ENCODE assay signal across 11 cellular contexts in genomic region chr1:208159542-208160258, GRCh38.
DNase-seq lines count a peak whose midpoint lies in the region; ATAC-seq, FAIRE-seq and TF ChIP-seq lines count a peak whose summit lies in the region.
"Had no signal": no experiment of that assay in that cellular context is flagged by ENCODE, and none has a peak within 500 bp of the region (broad histone marks: within the 10 kb centered on the region; RNA-seq: fewer than 3 reads in every experiment).

No MANE protein-coding gene starts in this region.

- FAIRE-seq in astrocyte (lab: Jason Lieb, UNC), result no peak

- no peaks in the 10 kb centered on the region for H3K36me3 ChIP-seq in astrocyte (ENCODE audit: insufficient read depth, low read length)
- no peaks in the 10 kb centered on the region for H3K36me3 ChIP-seq in stomach smooth muscle (ENCODE audit: control insufficient read depth in 2 of 2, insufficient read depth in 2 of 2, low read length in 2 of 2)
- H3K36me3 ChIP-seq: SJSA1 had no signal

- ATAC-seq in GM19452 (IDR thresholded peaks at IDR 0.05; ENCODE audit: unreplicated experiment), result no peak

- H3K4me1 ChIP-seq in astrocyte (ENCODE audit: insufficient read depth, low read length) (peaks cover 40% of the 10 kb centered on the region), stomach smooth muscle (ENCODE audit: control insufficient read depth, insufficient read depth, low read length) (peaks cover 73% of the 10 kb centered on the region)
- H3K4me1 ChIP-seq: parathyroid adenoma had no signal

- H3K27ac Mint-ChIP-seq in astrocyte (ENCODE audit: unreplicated experiment), result peak overlapping the region; percentile 42

- H3K4me3 Mint-ChIP-seq in astrocyte (ENCODE audit: unreplicated experiment), result peak overlapping the region; percentile 21

- H3K27me3 Mint-ChIP-seq in astrocyte (ENCODE audit: low read depth, unreplicated experiment), result peaks cover 24% of the 10 kb centered on the region

- no peak overlapping the region for H2AFZ ChIP-seq in astrocyte (ENCODE audit: low read depth, low read length)
- H2AFZ ChIP-seq: parathyroid adenoma had no signal

- H3K36me3 Mint-ChIP-seq in astrocyte (ENCODE audit: low read depth, unreplicated experiment), result peaks cover 4% of the 10 kb centered on the region

- DNase-seq in HCEC 1CT (peak; percentile 10), astrocyte (ENCODE audit: low read depth) (peak; percentile 89), iPS-NIHi7 (ENCODE audit: extremely low spot score) (peak; percentile 44), GDM1 (lab: John Stamatoyannopoulos, UW) (no peak), mucosa of gallbladder (ENCODE audit: low spot score) (no peak), nucleus accumbens (lab: John Stamatoyannopoulos, UW) (no peak)
- DNase-seq: stimulated activated naive CD4-positive, alpha-beta T cell had no signal

- no peaks in the 10 kb centered on the region for H3K27me3 ChIP-seq in astrocyte (ENCODE audit: insufficient read depth, low read length)
- H3K27me3 ChIP-seq in stomach smooth muscle (ENCODE audit: control insufficient read depth in 1 of 2, insufficient read depth in 2 of 2, low read length in 2 of 2), result no peaks in the 10 kb centered on the region
- H3K27me3 ChIP-seq: SJSA1 had no signal

- no peaks in the 10 kb centered on the region for H3K9me3 Mint-ChIP-seq in astrocyte (ENCODE audit: unreplicated experiment)

- peak overlapping the region; percentile 42 for H3K4me2 ChIP-seq in astrocyte (ENCODE audit: low read length)

- H3K79me2 ChIP-seq in astrocyte (ENCODE audit: insufficient read depth, low read length), result no peaks in the 10 kb centered on the region
- H3K79me2 ChIP-seq: parathyroid adenoma had no signal

- no peaks in the 10 kb centered on the region for H4K20me1 ChIP-seq in astrocyte (ENCODE audit: insufficient read depth, low read length)

- peaks cover 29% of the 10 kb centered on the region for H3K4me1 Mint-ChIP-seq in astrocyte (ENCODE audit: low read depth, unreplicated experiment)

- H3K9ac ChIP-seq in astrocyte (ENCODE audit: low read length), result peak overlapping the region; percentile 25
- peak overlapping the region in 1 of 2 donors; percentile 21 for H3K9ac ChIP-seq in stomach smooth muscle (ENCODE audit: low read length in 2 of 2)
- H3K9ac ChIP-seq: parathyroid adenoma had no signal

- H3K9me3 ChIP-seq in astrocyte (ENCODE audit: insufficient read depth, low read depth, low read length) (no peaks in the 10 kb centered on the region), stomach smooth muscle (ENCODE audit: control insufficient read depth in 2 of 2, low read length in 2 of 2) (no peaks in the 10 kb centered on the region)
- H3K9me3 ChIP-seq: SJSA1 had no signal

- H3K27ac ChIP-seq in astrocyte (ENCODE audit: low read depth, low read length) (no peak overlapping the region), stomach smooth muscle (ENCODE audit: low read length) (peak overlapping the region; percentile 77)
- H3K27ac ChIP-seq: parathyroid adenoma, SJSA1 had no signal

- no peak for TF ChIP-seq CTCF in astrocyte (IDR thresholded peaks at IDR 0.05; ENCODE audit: insufficient read depth, low read depth, low read length)

- H3K4me3 ChIP-seq in astrocyte (ENCODE audit: insufficient read depth, low read depth, low read length) (no peak overlapping the region), stomach smooth muscle (ENCODE audit: low read length in 2 of 2) (peak overlapping the region in 1 of 2 donors; percentile 40)
- H3K4me3 ChIP-seq: SJSA1 had no signal

Comparison
In these comparisons a context has a peak if more than half of its experiments do, and no peak if none do; other contexts are left out.
1. DNase-seq: peak in HCEC 1CT (single experiment), astrocyte (single experiment) and iPS-NIHi7 (single experiment); none in GDM1 (single experiment), mucosa of gallbladder (single experiment) and nucleus accumbens (0 of 56).